In genomic region chr3:58271901-58272501, GRCh38 we compare ENCODE assay signal across 9 cellular contexts. TPM values are rescaled to one million over a fixed set of nuclear protein-coding genes. Genes with fewer than 3 reads are reported as not detected.
DNase-seq lines count a peak whose midpoint lies in the region; TF ChIP-seq lines count a peak whose summit lies in the region.
"Had no signal": no experiment of that assay in that cellular context is flagged by ENCODE, and none has a peak within 500 bp of the region (broad histone marks: within the 10 kb centered on the region; RNA-seq: fewer than 3 reads in every experiment).

No MANE protein-coding gene starts in this region.

- H3K36me3 Mint-ChIP-seq in stimulated activated naive CD8-positive, alpha-beta T cell treated with anti-CD3 and anti-CD28 coated beads, Interleukin-15, Interleukin-2, amounts not matched to agents 100 ng/mL and 50 ng/mL, for 24 hours (ENCODE audit: low read depth), result peaks cover 32% of the 10 kb centered on the region
- peaks cover 14% of the 10 kb centered on the region for H3K36me3 Mint-ChIP-seq in neural progenitor cell

- DNase-seq in activated CD4-positive, alpha-beta T cell treated with anti-CD3 and anti-CD28 coated beads for 48 hours, result peak; percentile 13
- no peak for DNase-seq in activated CD4-positive, alpha-beta T cell treated with anti-CD3 and anti-CD28 coated beads for 4 hours
- DNase-seq in SIG-M5 treated with dmso at 0.1 percent for 504 hours (lab: John Stamatoyannopoulos, UW; ENCODE audit: unreplicated experiment) (peak; percentile 50), fibroblast of gingiva (ENCODE audit: low read depth) (peak; percentile 82), neural progenitor cell (ENCODE audit: low spot score) (no peak), GM19240 (ENCODE audit: insufficient read length, low spot score) (no peak)
- DNase-seq in stimulated activated CD4-positive, alpha-beta T cell treated with anti-CD3 and anti-CD28 coated beads, Interleukin-4, amount 100 ng/mL, for 4 hours, result no peak

- H3K4me1 ChIP-seq in neural progenitor cell, result no peaks in the 10 kb centered on the region
- H3K4me1 ChIP-seq: BLaER1 had no signal

- H3K27ac ChIP-seq in neural progenitor cell, result no peak overlapping the region
- H3K27ac ChIP-seq: BLaER1 had no signal

- no peaks in the 10 kb centered on the region for H3K79me2 ChIP-seq in neural progenitor cell (ENCODE audit: low read depth)

- H3K9me3 Mint-ChIP-seq in stimulated activated naive CD8-positive, alpha-beta T cell treated with anti-CD3 and anti-CD28 coated beads, Interleukin-15, Interleukin-2, amounts not matched to agents 100 ng/mL and 50 ng/mL, for 24 hours, result no peaks in the 10 kb centered on the region
- peaks cover 5% of the 10 kb centered on the region for H3K9me3 Mint-ChIP-seq in neural progenitor cell

- H3K9me3 ChIP-seq in neural progenitor cell (ENCODE audit: low read depth), result no peaks in the 10 kb centered on the region

- no peaks in the 10 kb centered on the region for H3K36me3 ChIP-seq in neural progenitor cell

- no peak overlapping the region for H3K4me2 ChIP-seq in neural progenitor cell
- H3K4me2 ChIP-seq: BLaER1 had no signal

- H3K4me1 Mint-ChIP-seq in stimulated activated naive CD8-positive, alpha-beta T cell treated with anti-CD3 and anti-CD28 coated beads, Interleukin-15, Interleukin-2, amounts not matched to agents 100 ng/mL and 50 ng/mL, for 24 hours (ENCODE audit: low read depth), result peaks cover 14% of the 10 kb centered on the region
- no peaks in the 10 kb centered on the region for H3K4me1 Mint-ChIP-seq in neural progenitor cell

- TF ChIP-seq CTCF in neural progenitor cell (IDR thresholded peaks at IDR 0.05), result no peak

- no peak overlapping the region for H3K4me3 ChIP-seq in neural progenitor cell
- H3K4me3 ChIP-seq: BLaER1 had no signal

- H3K27me3 ChIP-seq in neural progenitor cell, result no peaks in the 10 kb centered on the region
- H3K27me3 ChIP-seq: BLaER1 had no signal

- no peak overlapping the region for H3K9ac ChIP-seq in neural progenitor cell
- H3K9ac ChIP-seq: BLaER1 had no signal

- peak overlapping the region; percentile 31 for H3K4me3 Mint-ChIP-seq in stimulated activated naive CD8-positive, alpha-beta T cell treated with anti-CD3 and anti-CD28 coated beads, Interleukin-15, Interleukin-2, amounts not matched to agents 100 ng/mL and 50 ng/mL, for 24 hours
- no peak overlapping the region for H3K4me3 Mint-ChIP-seq in neural progenitor cell

- no peaks in the 10 kb centered on the region for H4K20me1 ChIP-seq in neural progenitor cell (ENCODE audit: low read depth)
- H4K20me1 ChIP-seq: BLaER1 had no signal

- H3F3A ChIP-seq in neural progenitor cell (ENCODE audit: low read depth), result no peaks in the 10 kb centered on the region

- peak overlapping the region; percentile 78 for H3K27ac Mint-ChIP-seq in stimulated activated naive CD8-positive, alpha-beta T cell treated with anti-CD3 and anti-CD28 coated beads, Interleukin-15, Interleukin-2, amounts not matched to agents 100 ng/mL and 50 ng/mL, for 24 hours
- no peak overlapping the region for H3K27ac Mint-ChIP-seq in neural progenitor cell

- no peaks in the 10 kb centered on the region for H3K27me3 Mint-ChIP-seq in stimulated activated naive CD8-positive, alpha-beta T cell treated with anti-CD3 and anti-CD28 coated beads, Interleukin-15, Interleukin-2, amounts not matched to agents 100 ng/mL and 50 ng/mL, for 24 hours
- H3K27me3 Mint-ChIP-seq in neural progenitor cell (ENCODE audit: insufficient read depth, low read depth), result no peaks in the 10 kb centered on the region

- no peak overlapping the region for H2AFZ ChIP-seq in neural progenitor cell (replicated peaks)

RNA-seq across cellular contexts. Expression of gene RPP14, which starts 34.0 kb away (rescaled TPM):
- 16.4 and 17.8 TPM in 2 replicates for total RNA-seq in neural progenitor cell (ENCODE audit: low replicate concordance)

RNA-seq across cellular contexts. Expression of gene HTD2, which starts 34.3 kb away (rescaled TPM):
- 14.0 and 29.5 TPM in 2 replicates for total RNA-seq in neural progenitor cell (ENCODE audit: low replicate concordance)

RNA-seq across cellular contexts. Expression of gene ABHD6, which starts 34.4 kb away (rescaled TPM):
- 18.5 and 21.5 TPM in 2 replicates for total RNA-seq in neural progenitor cell (ENCODE audit: low replicate concordance)

Comparison
In these comparisons a context has a peak if more than half of its experiments do, and no peak if none do; other contexts are left out.
1. DNase-seq: peak in activated CD4-positive, alpha-beta T cell treated with anti-CD3 and anti-CD28 coated beads for 48 hours (single experiment), SIG-M5 treated with dmso at 0.1 percent for 504 hours (single experiment) and fibroblast of gingiva (single experiment); none in activated CD4-positive, alpha-beta T cell treated with anti-CD3 and anti-CD28 coated beads for 4 hours (0 of 2), stimulated activated CD4-positive, alpha-beta T cell treated with anti-CD3 and anti-CD28 coated beads, Interleukin-4, amount 100 ng/mL, for 4 hours (0 of 2), neural progenitor cell (single experiment) and GM19240 (single experiment).